In the genomic region with DNA sequence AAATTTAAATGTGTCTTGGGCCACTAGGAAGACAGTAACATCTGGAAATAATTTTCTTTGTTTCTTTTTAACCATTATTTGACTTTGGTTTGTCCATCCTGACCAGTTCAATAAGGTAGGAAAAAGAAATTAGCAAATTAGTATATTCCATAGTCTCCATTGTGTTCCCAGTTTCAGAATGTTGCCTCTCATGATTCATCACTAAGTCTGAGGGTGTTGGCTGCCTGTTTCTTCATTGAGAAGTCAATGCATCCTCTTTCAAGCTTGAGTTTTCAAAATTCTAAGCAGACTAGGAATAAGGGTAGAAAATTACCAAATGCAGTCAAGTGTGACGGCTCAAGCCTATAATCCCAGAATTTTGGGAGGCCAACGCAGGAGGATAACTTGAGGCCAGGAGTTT, we compare ENCODE assay signal across 18 cellular contexts.
"Had no signal": no experiment of that assay in that cellular context is flagged by ENCODE, and none has a peak within 500 bp of the region (broad histone marks: within the 10 kb centered on the region; RNA-seq: fewer than 3 reads in every experiment).

No MANE protein-coding gene starts in this region.

- H3K27ac Mint-ChIP-seq: mesothelial cell of epicardium, natural killer cell had no signal

- H3K9me3 Mint-ChIP-seq: natural killer cell, neural crest cell had no signal

- H3K9me3 ChIP-seq: ovary, tibial artery, upper lobe of right lung, vagina had no signal

- H3K27ac ChIP-seq: gastroesophageal sphincter, ovary, right atrium auricular region, sigmoid colon, skin epidermis, tibial artery, upper lobe of right lung, vagina had no signal

- H3K27me3 ChIP-seq: gastroesophageal sphincter, ovary, right atrium auricular region, sigmoid colon, tibial artery, upper lobe of right lung, vagina had no signal

- H3K36me3 Mint-ChIP-seq: natural killer cell had no signal

- H3K4me3 Mint-ChIP-seq: mesothelial cell of epicardium, natural killer cell, neural crest cell had no signal

- DNase-seq: dermis blood vessel endothelial cell; glutamatergic neuron; islet precursor cell; natural killer cell; ovary; stimulated activated CD4-positive, alpha-beta T cell treated with anti-CD3 and anti-CD28 coated beads, Interleukin-12 subunit alpha, Interleukin-12 subunit beta, amount 100 ng/mL, for 4 hours; stimulated activated naive CD4-positive, alpha-beta T cell treated with Interleukin-2 at 50 U/mL for 16 hours; upper lobe of right lung had no signal

- ATAC-seq: esophagus mucosa, gastroesophageal sphincter, left lobe of liver, natural killer cell, upper lobe of right lung had no signal

- H3K36me3 ChIP-seq: gastroesophageal sphincter, ovary, right atrium auricular region, sigmoid colon, upper lobe of right lung, vagina had no signal

- H3K4me3 ChIP-seq: gastroesophageal sphincter, ovary, right atrium auricular region, sigmoid colon, skin epidermis, tibial artery, upper lobe of right lung, vagina had no signal
